In genomic region chr12:30756074-30756473, GRCh38 we compare ENCODE assay signal across 1 cellular context.
TF ChIP-seq lines count a peak whose summit lies in the region.

No MANE protein-coding gene starts in this region.

TF ChIP-seq in HepG2, 621 proteins besides CTCF, POLR2A, EP300 and RAD21 (continued from another document):
- TF ChIP-seq ZNF687 (CRISPR knock-in tag; IDR thresholded peaks at IDR 0.05) (peak; percentile 42), RBM39 (IDR thresholded peaks at IDR 0.05; ENCODE audit: low read depth, low read length, poor library complexity, severe bottlenecking) (no peak), ZNF879 (CRISPR knock-in tag; IDR thresholded peaks at IDR 0.05) (no peak), ZNF660 (CRISPR knock-in tag; IDR thresholded peaks at IDR 0.05; ENCODE audit: borderline replicate concordance, low read depth) (no peak), JARID2 (CRISPR knock-in tag; IDR thresholded peaks at IDR 0.05; ENCODE audit: insufficient replicate concordance) (no peak), ZNF256 (CRISPR knock-in tag; conservative IDR thresholded peaks at IDR 0.05) (no peak), ZMYM3 (CRISPR knock-in tag; IDR thresholded peaks at IDR 0.05) (peak; percentile 68), SP5 (CRISPR knock-in tag; IDR thresholded peaks at IDR 0.05; ENCODE audit: borderline replicate concordance, low read depth) (no peak), TARDBP (CRISPR knock-in tag; IDR thresholded peaks at IDR 0.05) (0 out of 2 replicates have a peak, but pooled peaks have one; percentile 29), ZNF816 (CRISPR knock-in tag; IDR thresholded peaks at IDR 0.05; ENCODE audit: borderline replicate concordance) (no peak), ZNF878 (CRISPR knock-in tag; IDR thresholded peaks at IDR 0.05) (no peak), ZSCAN20 (CRISPR knock-in tag; IDR thresholded peaks at IDR 0.05; ENCODE audit: borderline replicate concordance) (no peak), FOXO4 (CRISPR knock-in tag; conservative IDR thresholded peaks at IDR 0.05) (no peak)
